Comparison of ENCODE assay signal across 9 cellular contexts in genomic region chr15:49154359-49154758, GRCh38. TPM values are rescaled to one million over a fixed set of nuclear protein-coding genes. Genes with fewer than 3 reads are reported as not detected.
DNase-seq lines count a peak whose midpoint lies in the region; ATAC-seq and TF ChIP-seq lines count a peak whose summit lies in the region.
"Had no signal": no experiment of that assay in that cellular context is flagged by ENCODE, and none has a peak within 500 bp of the region (broad histone marks: within the 10 kb centered on the region; RNA-seq: fewer than 3 reads in every experiment).

No MANE protein-coding gene starts in this region.

- H3K36me3 Mint-ChIP-seq in chondrocyte (ENCODE audit: low read depth) (peaks cover 4% of the 10 kb centered on the region), naive B cell (no peaks in the 10 kb centered on the region)

- in situ Hi-C loops in GM13977 (cut with MboI; ENCODE audit: low pct_unique_long_range_greater_than_20kb, low sequenced_read_pairs, unreplicated experiment) = no loop called here

- H3K9me3 Mint-ChIP-seq in chondrocyte (ENCODE audit: low read depth) = no peaks in the 10 kb centered on the region
- H3K9me3 Mint-ChIP-seq in naive B cell = no peaks in the 10 kb centered on the region

- H3K27ac Mint-ChIP-seq in chondrocyte (ENCODE audit: unreplicated experiment) (peak overlapping the region; percentile 97), naive B cell (peak overlapping the region in 5 of 6 donors; percentile 19 to 100 (median 98))

- H3K4me1 Mint-ChIP-seq in chondrocyte (ENCODE audit: low read depth) = peaks cover 47% of the 10 kb centered on the region
- peaks cover 22 to 51% (median 32%) of the 10 kb centered on the region in 3 donors for H3K4me1 Mint-ChIP-seq in naive B cell

- CTCF ChIA-PET in AG04450 (lab: Charles Lee) = interaction anchor here (1.9 to 3.1 kb wide), 2 partner anchors 8 to 268 kb away, joined by 15 read pairs; partner anchors contain the start of gene FGF7

- no peak overlapping the region for H3K27ac ChIP-seq in AG04450 (ENCODE audit: low read depth, low read length)

- H3K27me3 Mint-ChIP-seq in chondrocyte (ENCODE audit: low read depth) (no peaks in the 10 kb centered on the region), naive B cell (no peaks in the 10 kb centered on the region)

- TF ChIP-seq CTCF in AG04450 (IDR thresholded peaks at IDR 0.05; ENCODE audit: low read depth, low read length) (no peak), chondrocyte (IDR thresholded peaks at IDR 0.05) (no peak), GM13977 (IDR thresholded peaks at IDR 0.05; ENCODE audit: extremely low read depth, insufficient read depth, missing control alignments) (no peak)

- H3K9me3 ChIP-seq in AG04450 (ENCODE audit: control insufficient read depth, insufficient read depth, low read length) = no peaks in the 10 kb centered on the region; the same call in 1 of the 2 replicates

- H3K4me3 ChIP-seq in AG04450 (ENCODE audit: low read depth, low read length) = peak overlapping the region; percentile 99
- H3K4me3 ChIP-seq in Jurkat, Clone E6-1 (ENCODE audit: low read length) = peak overlapping the region; percentile 81

- H3K4me3 Mint-ChIP-seq in chondrocyte (ENCODE audit: unreplicated experiment) (peak overlapping the region; percentile 88), naive B cell (peak overlapping the region; percentile 91 to 100 (median 99))

- POLR2A ChIA-PET in AG04450 (lab: Yijun Ruan, JAX) = no interaction called here

- no peaks in the 10 kb centered on the region for H3K27me3 ChIP-seq in AG04450 (ENCODE audit: control insufficient read depth, insufficient read depth, low read length)

- ATAC-seq in naive B cell (ENCODE audit: low read depth in 2 of 2) = no peak
- no peak for ATAC-seq in GM21360 (IDR thresholded peaks at IDR 0.05; ENCODE audit: unreplicated experiment)
- no peak for ATAC-seq in GM21723 (IDR thresholded peaks at IDR 0.05; ENCODE audit: unreplicated experiment)

- DNase-seq in AG04450 (ENCODE audit: low read depth, low spot score) (no peak), chondrocyte (ENCODE audit: low spot score) (no peak), naive B cell (no peak), SHP77 (lab: John Stamatoyannopoulos, UW) (no peak), GM13977 (ENCODE audit: low spot score) (no peak)
- no peak for DNase-seq in Jurkat, Clone E6-1 (ENCODE audit: low read depth, low spot score)
- DNase-seq: NCI-H2029 treated with DMSO at 0.1 percent for 48 hours had no signal

RNA-seq across cellular contexts. Expression of gene COPS2, which starts 1.0 kb away (rescaled TPM):
- polyA plus RNA-seq in AG04450 (2011; rRNA removed) (84.6 and 135 TPM in 2 replicates), naive B cell (ENCODE audit: low read depth in 6 of 6) (10 to 100 TPM; 27.1 to 46.8 (median 33.0) TPM)
- 35.6 and 76.6 TPM in 2 replicates for polyA minus RNA-seq in AG04450 (2011; rRNA and poly(A)+ RNA removed)
- polyA plus RNA-seq in Jurkat, Clone E6-1 (2012; ENCODE audit: insufficient read depth, insufficient read length) = 46.8 TPM
- 67.2 to 77.8 TPM (median 68.4 TPM) in 3 replicates for total RNA-seq in chondrocyte

RNA-seq across cellular contexts. Expression of gene GALK2, which starts 15.7 kb away (rescaled TPM):
- polyA plus RNA-seq in AG04450 (2011; rRNA removed) = 32.2 and 32.7 TPM in 2 replicates
- 46.5 and 50.4 TPM in 2 replicates for polyA minus RNA-seq in AG04450 (2011; rRNA and poly(A)+ RNA removed)
- polyA plus RNA-seq in Jurkat, Clone E6-1 (2012; ENCODE audit: insufficient read depth, insufficient read length) = 22.8 TPM
- 14.1 to 22.3 TPM (median 14.8 TPM) in 3 replicates for total RNA-seq in chondrocyte
- 10 to 100 TPM; 12.6 to 26.4 (median 15.4) TPM for polyA plus RNA-seq in naive B cell (ENCODE audit: low read depth in 6 of 6)
